ENCODE assay signal across 8 cellular contexts in the genomic region with DNA sequence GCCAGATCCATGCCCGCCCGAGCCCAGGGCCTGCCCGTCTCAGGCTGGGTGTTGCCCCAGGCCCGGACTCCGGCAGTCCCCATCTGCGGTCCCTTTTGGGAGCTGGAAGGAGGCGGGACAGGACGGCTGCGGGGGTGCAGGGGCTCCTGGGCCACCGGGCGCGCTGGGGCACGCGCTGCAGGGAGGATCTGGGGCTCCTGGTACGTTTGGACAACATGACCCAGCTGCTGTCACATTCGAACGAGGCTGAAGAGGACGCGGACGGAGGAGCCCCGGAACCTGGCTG. TPM values are rescaled to one million over a fixed set of nuclear protein-coding genes. Genes with fewer than 3 reads are reported as not detected.
A peak's percentile ranks its signal among the peaks of the same experiment; 100 is the strongest.
DNase-seq lines count a peak whose midpoint lies in the region; ATAC-seq and TF ChIP-seq lines count a peak whose summit lies in the region.

No MANE protein-coding gene starts in this region.

- peak overlapping the region; percentile 2 for H3K18ac ChIP-seq in mesendoderm (ENCODE audit: low read length)

- H3K4ac ChIP-seq in mesendoderm (ENCODE audit: low read depth, low read length), result peak overlapping the region; percentile 0

- WGBS in mesendoderm (ENCODE audit: extremely low coverage, insufficient coverage, low lambda C conversion rate), result no CpG with 5 or more reads among the region's 21 CpGs
- WGBS in aorta, 2 donors, result 5% methylated on average over 21 of the region's 21 CpGs

- no peaks in the 10 kb centered on the region for H3K9me3 ChIP-seq in aorta (ENCODE audit: control insufficient read depth, low read length)

- peak overlapping the region; percentile 90 for H3K9ac ChIP-seq in mesendoderm (ENCODE audit: low read length)

- no peak overlapping the region for H4K8ac ChIP-seq in mesendoderm (ENCODE audit: low read depth, low read length)

- H3K4me2 ChIP-seq in mesendoderm (ENCODE audit: low read length), result peak overlapping the region; percentile 74

- peak; percentile 13 for ATAC-seq in GM19023 (IDR thresholded peaks at IDR 0.05; ENCODE audit: unreplicated experiment)
- peak; percentile 8 for ATAC-seq in HG03460 (IDR thresholded peaks at IDR 0.05; ENCODE audit: unreplicated experiment)
- ATAC-seq in aorta (ENCODE audit: low FRiP score), result peak; percentile 8

- H2AK5ac ChIP-seq in mesendoderm (ENCODE audit: low read length), result no peak overlapping the region

- TF ChIP-seq CTCF in brain (conservative IDR thresholded peaks at IDR 0.05), result no peak

- no peak for DNase-seq in mesendoderm
- DNase-seq in aorta, result peak in 1 of 2 donors; percentile 86
- DNase-seq in NCI-H345 treated with DMSO at 0.1 percent for 48 hours (lab: John Stamatoyannopoulos, UW; ENCODE audit: unreplicated experiment), result no peak
- no peak for DNase-seq in GDM1 (lab: John Stamatoyannopoulos, UW)
- DNase-seq in posterior cingulate gyrus, result no peak

- no peaks in the 10 kb centered on the region for H3K36me3 ChIP-seq in mesendoderm (ENCODE audit: control insufficient read depth, insufficient read depth, low read length)
- no peaks in the 10 kb centered on the region for H3K36me3 ChIP-seq in aorta (ENCODE audit: control insufficient read depth in 1 of 2, insufficient read depth in 2 of 2, low read length in 1 of 2)

- H3K27ac ChIP-seq in mesendoderm (ENCODE audit: low read depth, low read length) (no peak overlapping the region), aorta (ENCODE audit: low read depth in 1 of 2, low read length in 2 of 2) (peak overlapping the region in 1 of 2 donors; percentile 74)

- no peak overlapping the region for H2BK120ac ChIP-seq in mesendoderm (ENCODE audit: low read depth, low read length)

- peaks cover 26% of the 10 kb centered on the region for H3K4me1 Mint-ChIP-seq in brain

- intact Hi-C loops in aorta (cut with DNase I) (no loop called here), posterior cingulate gyrus (cut with DNase I) (loop anchor here (2.0 to 5.0 kb wide), 3 partner anchors 18 to 146 kb away; a partner anchor contains a TSS)

- peaks cover 0 to 4% (median 0%) of the 10 kb centered on the region in 5 experiments for H3K9me3 Mint-ChIP-seq in brain

- H3K4me3 ChIP-seq in mesendoderm (ENCODE audit: low read length), result peak overlapping the region; percentile 70
- H3K4me3 ChIP-seq in aorta (ENCODE audit: low read length in 2 of 2), result peak overlapping the region; percentile 32 to 53

- no peaks in the 10 kb centered on the region for H3K79me2 ChIP-seq in mesendoderm (ENCODE audit: control insufficient read depth, insufficient read depth, low read length)

- H4K5ac ChIP-seq in mesendoderm (ENCODE audit: low read length), result no peak overlapping the region

- peak overlapping the region; percentile 54 to 78 (median 75) for H3K4me3 Mint-ChIP-seq in brain

- peak overlapping the region; percentile 96 for H3K56ac ChIP-seq in mesendoderm (ENCODE audit: low read length)

- no peak overlapping the region for H2BK5ac ChIP-seq in mesendoderm (ENCODE audit: low read length)

- H3K4me1 ChIP-seq in mesendoderm (ENCODE audit: control insufficient read depth, low read depth, low read length) (no peaks in the 10 kb centered on the region), aorta (ENCODE audit: control insufficient read depth in 1 of 2, insufficient read depth in 2 of 2, low read length in 2 of 2) (no peaks in the 10 kb centered on the region)

- H3K27me3 Mint-ChIP-seq in brain, result peaks cover 3% of the 10 kb centered on the region

- H3K79me1 ChIP-seq in mesendoderm (ENCODE audit: low read length), result no peaks in the 10 kb centered on the region

- no peaks in the 10 kb centered on the region for H3K27me3 ChIP-seq in mesendoderm (ENCODE audit: insufficient read depth, low read length, poor library complexity)
- H3K27me3 ChIP-seq in aorta (ENCODE audit: control insufficient read depth in 1 of 2, insufficient read depth in 2 of 2, low read length in 1 of 2), result no peaks in the 10 kb centered on the region

- no peaks in the 10 kb centered on the region for H3K36me3 Mint-ChIP-seq in brain

- H3K23ac ChIP-seq in mesendoderm (ENCODE audit: low read length), result no peak overlapping the region

- H2BK15ac ChIP-seq in mesendoderm (replicated peaks; ENCODE audit: low read depth), result no peak overlapping the region

- H3K27ac Mint-ChIP-seq in brain, result no peak overlapping the region

RNA-seq across cellular contexts. Expression of a gene that starts 6.6 kb away (rescaled TPM):
- polyA plus RNA-seq in brain (ENCODE audit: insufficient read depth, low read depth, low replicate concordance) (0.27 TPM), aorta (1 to 10 TPM in 1 of 2 donors, not detected in 1; 4.5 TPM)
- 0.27 TPM for polyA plus RNA-seq in mesendoderm (2013, experiment 1 of 2)
- polyA plus RNA-seq in mesendoderm (2013, experiment 2 of 2), result 0.22 TPM
- total RNA-seq in aorta, result 1 to 10 TPM in 1 of 2 donors, not detected in 1; 1.1 TPM

RNA-seq across cellular contexts. Expression of a gene that starts 10.6 kb away (rescaled TPM):
- polyA plus RNA-seq in brain (ENCODE audit: insufficient read depth, low read depth, low replicate concordance), result 6.5 TPM
- polyA plus RNA-seq in mesendoderm (2013, experiment 1 of 2), result 9.0 TPM
- polyA plus RNA-seq in mesendoderm (2013, experiment 2 of 2), result 8.8 TPM
- total RNA-seq in aorta, result not detected
- under 1 TPM in 1 of 2 donors, not detected in 1; 0.13 TPM for polyA plus RNA-seq in aorta

RNA-seq across cellular contexts. Expression of a gene that starts 17.6 kb away (rescaled TPM):
- polyA plus RNA-seq in brain (ENCODE audit: insufficient read depth, low read depth, low replicate concordance) (689 TPM), aorta (100 to 1,000 TPM; 142 to 197 TPM)
- 227 TPM for polyA plus RNA-seq in mesendoderm (2013, experiment 1 of 2)
- polyA plus RNA-seq in mesendoderm (2013, experiment 2 of 2), result 228 TPM
- total RNA-seq in aorta, result 100 to 1,000 TPM; 299 to 312 TPM
